Comparison of ENCODE assay signal across 8 cellular contexts in the genomic region with DNA sequence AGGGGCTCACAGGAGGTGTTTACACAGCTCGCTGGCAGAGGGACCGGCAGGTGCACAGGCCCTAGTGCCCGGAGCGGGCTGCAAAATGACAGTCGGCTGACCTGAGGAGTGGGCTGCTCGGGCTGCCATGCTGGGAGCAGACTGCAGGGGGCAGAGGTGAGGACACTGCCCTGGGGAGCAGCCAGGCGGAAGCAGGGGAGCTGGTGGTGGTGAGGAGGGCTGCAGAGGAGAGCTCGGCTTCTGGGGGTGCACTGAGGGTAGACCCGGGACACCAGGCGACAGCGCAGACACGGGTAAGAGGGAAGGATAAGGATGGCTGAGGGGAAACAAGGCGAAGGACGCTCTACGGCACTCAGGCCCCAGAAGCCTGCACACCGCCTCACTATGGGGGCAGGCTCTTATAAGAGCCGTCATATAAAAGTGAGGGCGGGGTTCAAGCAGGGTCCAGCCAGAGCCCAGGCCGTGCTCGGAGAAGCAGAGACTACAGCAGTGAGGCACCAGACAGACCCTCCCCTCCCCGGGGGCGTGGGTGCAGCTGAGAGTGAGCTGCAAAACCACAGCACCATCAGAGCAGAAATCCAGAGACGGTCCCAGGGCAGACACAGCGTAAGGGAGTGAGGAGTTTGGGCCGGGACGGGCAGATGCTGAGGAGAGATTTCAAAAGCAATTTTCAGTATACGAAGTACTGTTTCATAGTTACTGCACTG.
DNase-seq lines count a peak whose midpoint lies in the region; ATAC-seq and TF ChIP-seq lines count a peak whose summit lies in the region.
"Had no signal": no experiment of that assay in that cellular context is flagged by ENCODE, and none has a peak within 500 bp of the region (broad histone marks: within the 10 kb centered on the region; RNA-seq: fewer than 3 reads in every experiment).

No MANE protein-coding gene starts in this region.

- H3K9me3 Mint-ChIP-seq in activated naive CD4-positive, alpha-beta T cell treated with anti-CD3 and anti-CD28 coated beads, Interleukin-2, amount 50 U/mL, for 72 hours, result no peaks in the 10 kb centered on the region

- TF ChIP-seq RAD21 in neural cell (conservative IDR thresholded peaks at IDR 0.05), result no peak

- DNase-seq in NCI-H345 (lab: John Stamatoyannopoulos, UW) (peak; percentile 96), HT-29 (ENCODE audit: low spot score) (no peak)
- DNase-seq in activated naive CD4-positive, alpha-beta T cell treated with anti-CD3 and anti-CD28 coated beads, Interleukin-2, amount 50 U/mL, for 72 hours (ENCODE audit: low spot score in 2 of 2), result peak in 1 of 2 donors; percentile 59

- H4K20me1 ChIP-seq in neural cell (ENCODE audit: insufficient read depth), result no peaks in the 10 kb centered on the region

- peak; percentile 17 for TF ChIP-seq CTCF in neural cell (IDR thresholded peaks at IDR 0.05; ENCODE audit: poor library complexity, severe bottlenecking)

- H3F3A ChIP-seq in neural cell (ENCODE audit: insufficient read depth, low read length, poor library complexity, severe bottlenecking), result no peaks in the 10 kb centered on the region

- TF ChIP-seq EP300 in neural cell (conservative IDR thresholded peaks at IDR 0.05; ENCODE audit: poor library complexity, severe bottlenecking), result no peak

- H3K4me3 ChIP-seq in neural cell (ENCODE audit: low read length), result no peak overlapping the region
- H3K4me3 ChIP-seq: SK-N-MC had no signal

- H3K27ac Mint-ChIP-seq in activated naive CD4-positive, alpha-beta T cell treated with anti-CD3 and anti-CD28 coated beads, Interleukin-2, amount 50 U/mL, for 72 hours, result peak overlapping the region; percentile 33 to 40

- no peaks in the 10 kb centered on the region for H3K27me3 ChIP-seq in neural cell (ENCODE audit: insufficient read depth, low read depth, low read length)

- H3K27ac ChIP-seq in neural cell (ENCODE audit: low read length), result no peak overlapping the region
- H3K27ac ChIP-seq: SK-N-MC had no signal

- peaks cover 9% of the 10 kb centered on the region for H3K79me2 ChIP-seq in neural cell (replicated peaks; ENCODE audit: insufficient read depth, low read length)

- H3K9ac ChIP-seq in neural cell (ENCODE audit: low read length), result no peak overlapping the region

- peak; percentile 47 for TF ChIP-seq POLR2A in GM19099 (IDR thresholded peaks at IDR 0.05; ENCODE audit: extremely low read depth, insufficient read length, low read depth)

- H3K36me3 Mint-ChIP-seq in activated naive CD4-positive, alpha-beta T cell treated with anti-CD3 and anti-CD28 coated beads, Interleukin-2, amount 50 U/mL, for 72 hours, result peaks cover 10 to 38% of the 10 kb centered on the region in 2 donors

- peak; percentile 24 to 25 for ATAC-seq in activated naive CD4-positive, alpha-beta T cell treated with anti-CD3 and anti-CD28 coated beads, Interleukin-2, amount 50 U/mL, for 72 hours
- ATAC-seq in HG02870 (IDR thresholded peaks at IDR 0.05; ENCODE audit: unreplicated experiment) (no peak), HG03280 (IDR thresholded peaks at IDR 0.05; ENCODE audit: unreplicated experiment) (no peak)

- no peaks in the 10 kb centered on the region for H3K9me3 ChIP-seq in neural cell (ENCODE audit: low read length)

- H2AFZ ChIP-seq in neural cell (ENCODE audit: low read depth, low read length), result no peak overlapping the region

- H3K36me3 ChIP-seq in neural cell (ENCODE audit: insufficient read depth, low read length), result no peaks in the 10 kb centered on the region

- no peaks in the 10 kb centered on the region for H3K9me2 ChIP-seq in neural cell (ENCODE audit: insufficient read depth, low read length)

- H3K4me2 ChIP-seq in neural cell (ENCODE audit: low read length), result no peak overlapping the region

TF ChIP-seq in neural cell, 6 proteins besides CTCF, POLR2A, EP300 and RAD21:
- TF ChIP-seq POLR2AphosphoS5 (IDR thresholded peaks at IDR 0.05) (no peak), SMC3 (conservative IDR thresholded peaks at IDR 0.05; ENCODE audit: poor library complexity) (no peak), MXI1 (conservative IDR thresholded peaks at IDR 0.05; ENCODE audit: poor library complexity, severe bottlenecking) (no peak), EZH2 (IDR thresholded peaks at IDR 0.05; ENCODE audit: borderline replicate concordance, insufficient read depth, low read length, poor library complexity, severe bottlenecking) (no peak), TAF1 (IDR thresholded peaks at IDR 0.05; ENCODE audit: low read depth) (no peak)

Comparison
In these comparisons a context has a peak if more than half of its experiments do, and no peak if none do; other contexts are left out.
1. ATAC-seq: peak in activated naive CD4-positive, alpha-beta T cell treated with anti-CD3 and anti-CD28 coated beads, Interleukin-2, amount 50 U/mL, for 72 hours (2 of 2); none in HG02870 (single experiment) and HG03280 (single experiment).